In the genomic region with DNA sequence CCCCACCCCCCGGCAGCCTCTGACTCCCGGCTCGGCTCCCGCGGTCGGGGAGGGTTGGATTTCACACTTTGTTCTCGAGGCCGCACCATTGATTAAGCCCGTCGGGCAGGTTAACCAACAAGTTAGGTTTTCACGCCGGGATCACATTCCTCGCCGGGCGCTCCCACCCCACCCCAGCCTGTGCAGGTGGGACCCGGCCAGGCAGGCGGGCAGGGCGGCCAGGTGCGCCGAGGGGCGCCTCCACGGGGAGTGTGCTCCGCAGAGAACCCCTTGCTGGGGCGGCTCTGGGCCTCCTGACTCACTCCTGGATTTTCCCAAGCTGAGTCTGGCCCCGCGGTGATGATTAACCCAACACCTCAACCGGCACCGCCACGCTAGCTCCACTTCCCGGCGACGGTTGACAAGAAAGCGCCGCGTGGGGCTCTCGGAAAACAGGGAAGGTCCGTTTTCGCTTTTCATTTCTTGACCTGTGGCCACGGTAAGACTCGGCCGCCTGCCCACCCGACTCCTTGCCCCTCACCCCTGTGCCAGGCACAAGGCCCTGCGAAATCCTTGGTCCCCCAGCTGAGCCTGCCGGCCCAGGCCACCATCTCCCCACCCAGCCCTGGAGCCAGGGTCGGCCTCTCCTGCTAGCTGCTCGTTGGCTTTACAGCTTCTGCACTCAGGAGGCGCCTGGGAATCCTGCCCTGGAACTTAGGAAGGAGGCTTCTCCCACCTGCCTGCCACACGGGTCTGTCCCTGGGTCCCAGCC, we compare ENCODE assay signal across 13 cellular contexts. TPM values are rescaled to one million over a fixed set of nuclear protein-coding genes. Genes with fewer than 3 reads are reported as not detected.
DNase-seq lines count a peak whose midpoint lies in the region; ATAC-seq and TF ChIP-seq lines count a peak whose summit lies in the region.
"Had no signal": no experiment of that assay in that cellular context is flagged by ENCODE, and none has a peak within 500 bp of the region (broad histone marks: within the 10 kb centered on the region; RNA-seq: fewer than 3 reads in every experiment).

No MANE protein-coding gene starts in this region.

- H3K79me2 ChIP-seq in osteoblast (ENCODE audit: insufficient read depth, low read length), result no peaks in the 10 kb centered on the region

- no peaks in the 10 kb centered on the region for H3K36me3 Mint-ChIP-seq in type B pancreatic cell

- no peaks in the 10 kb centered on the region for H3K36me3 ChIP-seq in osteoblast (ENCODE audit: insufficient read depth, low read length)
- H3K36me3 ChIP-seq: gastroesophageal sphincter had no signal

- peak overlapping the region; percentile 89 for H3K4me3 Mint-ChIP-seq in type B pancreatic cell

- H3K4me1 Mint-ChIP-seq in type B pancreatic cell (ENCODE audit: unreplicated experiment), result peaks cover 10% of the 10 kb centered on the region

- no peak overlapping the region for H3K27ac ChIP-seq in osteoblast (ENCODE audit: low read depth, low read length)
- H3K27ac ChIP-seq: gastroesophageal sphincter had no signal

- no peaks in the 10 kb centered on the region for H4K20me1 ChIP-seq in osteoblast (ENCODE audit: insufficient read depth, low read length)

- H3K4me2 ChIP-seq in osteoblast (ENCODE audit: insufficient read depth, low read length), result no peak overlapping the region

- TF ChIP-seq CTCF in type B pancreatic cell (conservative IDR thresholded peaks at IDR 0.05) (no peak), osteoblast (IDR thresholded peaks at IDR 0.05; ENCODE audit: extremely low read depth, low read depth, low read length) (no peak)

- H2AFZ ChIP-seq in osteoblast (ENCODE audit: low read length), result no peak overlapping the region

- H3K27ac Mint-ChIP-seq in type B pancreatic cell, result peak overlapping the region; percentile 75

- no peak overlapping the region for H3K4me3 ChIP-seq in osteoblast (ENCODE audit: insufficient read depth, low read length)
- H3K4me3 ChIP-seq: gastroesophageal sphincter had no signal

- no peaks in the 10 kb centered on the region for H3K27me3 Mint-ChIP-seq in type B pancreatic cell

- peaks cover 13% of the 10 kb centered on the region for H3K27me3 ChIP-seq in osteoblast (ENCODE audit: insufficient read depth, low read length)

- intact Hi-C loops in posterior vena cava (cut with DNase I), result no loop called here

- ATAC-seq in left lobe of liver, result peak; percentile 8
- ATAC-seq: gastroesophageal sphincter had no signal

- H3K9me3 ChIP-seq in osteoblast (ENCODE audit: low read depth, low read length), result no peaks in the 10 kb centered on the region
- H3K9me3 ChIP-seq: gastroesophageal sphincter had no signal

- no peaks in the 10 kb centered on the region for H3K4me1 ChIP-seq in osteoblast (ENCODE audit: insufficient read depth, low read length)
- H3K4me1 ChIP-seq: gastroesophageal sphincter had no signal

- H3K9me3 Mint-ChIP-seq in type B pancreatic cell, result no peaks in the 10 kb centered on the region

- DNase-seq in NCI-H2196 (lab: John Stamatoyannopoulos, UW; ENCODE audit: unreplicated experiment), result peak; percentile 28
- DNase-seq in NCI-H2196 treated with DMSO at 0.1 percent for 48 hours (lab: John Stamatoyannopoulos, UW; ENCODE audit: unreplicated experiment), result no peak
- DNase-seq in amniotic epithelial cell (ENCODE audit: low read depth), result peak; percentile 15
- DNase-seq in left lobe of liver (ENCODE audit: low spot score), result no peak
- DNase-seq in type B pancreatic cell (ENCODE audit: extremely low spot score, unreplicated experiment), result no peak
- no peak for DNase-seq in posterior vena cava (ENCODE audit: low spot score)
- DNase-seq in osteoblast (ENCODE audit: insufficient read length, low spot score, missing footprints), result no peak
- no peak for DNase-seq in H4 (ENCODE audit: low spot score)
- DNase-seq: midbrain, NCI-H446 treated with DMSO at 0.1 percent for 48 hours had no signal

RNA-seq across cellular contexts. Expression of gene TTLL10, which starts 8.8 kb away (rescaled TPM):
- total RNA-seq in left lobe of liver (not detected), type B pancreatic cell (ENCODE audit: low replicate concordance) (0.88 and 1.4 TPM in 2 replicates), posterior vena cava (under 1 TPM in 1 of 2 donors, not detected in 1; 0.19 TPM), osteoblast (not detected in 2 replicates)
- total RNA-seq in H4 (2014; rRNA removed; shearing (Covaris generic)), result not detected in 2 replicates
- total RNA-seq: SK-MEL-5, skeletal muscle tissue had no signal

RNA-seq across cellular contexts. Expression of gene TNFRSF18, which starts 41.5 kb away (rescaled TPM):
- total RNA-seq in left lobe of liver (not detected), type B pancreatic cell (ENCODE audit: low replicate concordance) (0.38 TPM in 1 of 2 replicates, not detected in the other), posterior vena cava (under 1 TPM; 0.33 to 0.93 TPM), osteoblast (0.29 TPM in 1 of 2 replicates, not detected in the other)
- not detected in 2 replicates for total RNA-seq in H4 (2014; rRNA removed; shearing (Covaris generic))
- total RNA-seq: SK-MEL-5 had no signal

RNA-seq across cellular contexts. Expression of gene C1orf159, which starts 49.0 kb away (rescaled TPM):
- 8.4 TPM for total RNA-seq in left lobe of liver
- 20.0 and 21.2 TPM in 2 replicates for total RNA-seq in type B pancreatic cell (ENCODE audit: low replicate concordance)
- total RNA-seq in posterior vena cava, result 1 to 10 TPM; 6.7 to 7.4 TPM
- total RNA-seq in osteoblast, result 5.4 and 8.5 TPM in 2 replicates
- 11.8 and 16.4 TPM in 2 replicates for total RNA-seq in H4 (2014; rRNA removed; shearing (Covaris generic))

RNA-seq across cellular contexts. Expression of gene TNFRSF4, which starts 49.1 kb away (rescaled TPM):
- total RNA-seq in left lobe of liver (0.38 TPM), type B pancreatic cell (ENCODE audit: low replicate concordance) (0.31 TPM in 1 of 2 replicates, not detected in the other), posterior vena cava (1 to 10 TPM; 2.0 to 2.8 TPM), osteoblast (under 0.01 TPM in 1 of 2 replicates, not detected in the other)
- total RNA-seq in H4 (2014; rRNA removed; shearing (Covaris generic)), result not detected in 2 replicates
- total RNA-seq: SK-MEL-5 had no signal

Comparison
In these comparisons a context has a peak if more than half of its experiments do, and no peak if none do; other contexts are left out.
1. DNase-seq: peak in NCI-H2196 (single experiment) and amniotic epithelial cell (single experiment); none in NCI-H2196 treated with DMSO at 0.1 percent for 48 hours (single experiment), left lobe of liver (single experiment), type B pancreatic cell (single experiment), posterior vena cava (single experiment), osteoblast (single experiment) and H4 (single experiment).